8 cellular contexts compared by ENCODE assay signal in genomic region chr21:45974073-45975016, GRCh38. TPM values are rescaled to one million over a fixed set of nuclear protein-coding genes. Genes with fewer than 3 reads are reported as not detected.
DNase-seq lines count a peak whose midpoint lies in the region; ATAC-seq and TF ChIP-seq lines count a peak whose summit lies in the region.

No MANE protein-coding gene starts in this region.

- H3K36me3 Mint-ChIP-seq in WTC11, result no peaks in the 10 kb centered on the region

- H3K27ac Mint-ChIP-seq in WTC11, result no peak overlapping the region

- H3K4me1 ChIP-seq in muscle layer of duodenum (ENCODE audit: control insufficient read depth in 1 of 2, insufficient read depth in 2 of 2, low read length in 2 of 2), result peaks cover 0 to 60% of the 10 kb centered on the region in 2 donors

- H3K4me3 ChIP-seq in BJ (ENCODE audit: low read depth, low read length) (peak overlapping the region; percentile 38), muscle layer of duodenum (ENCODE audit: low read depth in 1 of 2, low read length in 2 of 2) (peak overlapping the region; percentile 48 to 64)

- TF ChIP-seq CTCF in BJ (IDR thresholded peaks at IDR 0.05; ENCODE audit: insufficient read depth, low read depth, low read length), result no peak
- no peak for TF ChIP-seq CTCF in WTC11 (IDR thresholded peaks at IDR 0.05)

- CTCF ChIA-PET in BJ (lab: Yijun Ruan, JAX) (interaction anchor here (0.8 to 5.7 kb wide), 16 partner anchors 9 to 906 kb away, joined by 3 to 64 read pairs (median 4); partner anchors contain the start of gene COL6A2), WTC11 (lab: Charles Lee) (interaction anchor here (0.6 to 5.0 kb wide), 15 partner anchors 8 to 333 kb away, joined by 3 to 40 read pairs (median 5); partner anchors contain the start of gene COL6A1)

- POLR2A ChIA-PET in BJ (lab: Charles Lee) (interaction anchor here (0.6 kb wide), 2 partner anchors 82 to 123 kb away, joined by 3 to 9 read pairs; no protein-coding TSS in a partner anchor), WTC11 (lab: Charles Lee) (no interaction called here)

- DNase-seq in BJ (ENCODE audit: low read depth) (no peak), H4 (ENCODE audit: low spot score) (peak; percentile 82), WTC11 (ENCODE audit: low spot score) (peak; percentile 52), fibroblast of gingiva (ENCODE audit: low read depth) (peak; percentile 57), midbrain (lab: John Stamatoyannopoulos, UW) (no peak), DMS153 treated with DMSO at 0.1 percent for 48 hours (lab: John Stamatoyannopoulos, UW; ENCODE audit: unreplicated experiment) (no peak), NCI-H1694 (lab: John Stamatoyannopoulos, UW) (no peak)

- peaks cover 1% of the 10 kb centered on the region for H3K27me3 Mint-ChIP-seq in WTC11 (ENCODE audit: low read depth)

- peak; percentile 3 for ATAC-seq in WTC11

- H3K4me1 Mint-ChIP-seq in WTC11, result peaks cover 25% of the 10 kb centered on the region

- H3K27me3 ChIP-seq in BJ (ENCODE audit: control insufficient read depth, insufficient read depth, low read length) (no peaks in the 10 kb centered on the region), muscle layer of duodenum (ENCODE audit: low read depth, low read length) (peaks cover 6% of the 10 kb centered on the region)

- no peaks in the 10 kb centered on the region for H3K9me3 Mint-ChIP-seq in WTC11

- H3K4me3 Mint-ChIP-seq in WTC11, result peak overlapping the region; percentile 78

- H3K36me3 ChIP-seq in BJ (ENCODE audit: control insufficient read depth, insufficient read depth, low read length) (no peaks in the 10 kb centered on the region), muscle layer of duodenum (ENCODE audit: control insufficient read depth in 1 of 2, insufficient read depth in 2 of 2, low read length in 2 of 2) (no peaks in the 10 kb centered on the region)

- H3K9me3 ChIP-seq in muscle layer of duodenum (ENCODE audit: control insufficient read depth in 1 of 2, low read length in 2 of 2), result no peaks in the 10 kb centered on the region

- peak overlapping the region; percentile 85 for H3K27ac ChIP-seq in muscle layer of duodenum (ENCODE audit: low read length)

TF ChIP-seq in WTC11, 78 proteins besides CTCF, POLR2A, EP300 and RAD21 (continues in another document):
- TF ChIP-seq USF1 (CRISPR knock-in tag; IDR thresholded peaks at IDR 0.05), result 0 out of 2 replicates have a peak, but pooled peaks have one; percentile 21
- TF ChIP-seq TEAD4 (CRISPR knock-in tag; IDR thresholded peaks at IDR 0.05), result no peak
- TF ChIP-seq ERG (CRISPR knock-in tag; IDR thresholded peaks at IDR 0.05), result no peak
- TF ChIP-seq HMGA2 (CRISPR knock-in tag; IDR thresholded peaks at IDR 0.05), result no peak
- no peak for TF ChIP-seq MYBL2 (CRISPR knock-in tag; IDR thresholded peaks at IDR 0.05)
- 0 out of 2 replicates have a peak, but pooled peaks have one; percentile 23 for TF ChIP-seq E2F5 (CRISPR knock-in tag; IDR thresholded peaks at IDR 0.05)
- TF ChIP-seq HMGXB4 (CRISPR knock-in tag; IDR thresholded peaks at IDR 0.05), result peak; percentile 55
- TF ChIP-seq MXD4 (CRISPR knock-in tag; IDR thresholded peaks at IDR 0.05; ENCODE audit: borderline replicate concordance), result no peak
- TF ChIP-seq OVOL2 (CRISPR knock-in tag; IDR thresholded peaks at IDR 0.05; ENCODE audit: borderline replicate concordance), result no peak
- peak; percentile 64 for TF ChIP-seq MAX (CRISPR knock-in tag; IDR thresholded peaks at IDR 0.05)
- TF ChIP-seq FOXP4 (CRISPR knock-in tag; IDR thresholded peaks at IDR 0.05), result peak; percentile 40; the same call in 1 of the 2 replicates
- no peak for TF ChIP-seq ZMAT4 (CRISPR knock-in tag; IDR thresholded peaks at IDR 0.05)
- no peak for TF ChIP-seq E2F4 (CRISPR knock-in tag; IDR thresholded peaks at IDR 0.05; ENCODE audit: borderline replicate concordance, low read depth)
- TF ChIP-seq TCF7 (CRISPR knock-in tag; IDR thresholded peaks at IDR 0.05; ENCODE audit: low read depth), result no peak
- no peak for TF ChIP-seq ESRRA (CRISPR knock-in tag; IDR thresholded peaks at IDR 0.05; ENCODE audit: borderline replicate concordance)

RNA-seq across cellular contexts. Expression of gene COL6A1, which starts 7.2 kb away (rescaled TPM):
- 220 and 672 TPM in 2 replicates for polyA plus RNA-seq in BJ (2011; rRNA removed)
- polyA minus RNA-seq in BJ (2011; rRNA and poly(A)+ RNA removed), result 103 and 155 TPM in 2 replicates
- total RNA-seq in H4 (2014; rRNA removed; shearing (Covaris generic)), result 29.6 and 34.1 TPM in 2 replicates
- 221 to 245 TPM (median 240 TPM) in 3 replicates for total RNA-seq in WTC11 (2021)

Comparison
In these comparisons a context has a peak if more than half of its experiments do, and no peak if none do; other contexts are left out.
1. DNase-seq: peak in H4 (single experiment), WTC11 (single experiment) and fibroblast of gingiva (single experiment); none in BJ (single experiment), midbrain (single experiment), DMS153 treated with DMSO at 0.1 percent for 48 hours (single experiment) and NCI-H1694 (single experiment).